17 cellular contexts compared by ENCODE assay signal in genomic region chr2:53131416-53131815, GRCh38.
A peak's percentile ranks its signal among the peaks of the same experiment; 100 is the strongest.
DNase-seq lines count a peak whose midpoint lies in the region; ATAC-seq lines count a peak whose summit lies in the region.
"Had no signal": no experiment of that assay in that cellular context is flagged by ENCODE, and none has a peak within 500 bp of the region (broad histone marks: within the 10 kb centered on the region; RNA-seq: fewer than 3 reads in every experiment).

No MANE protein-coding gene starts in this region.

- H3K4me1 ChIP-seq in ACC112 (ENCODE audit: control insufficient read depth, insufficient read depth, low read length, unreplicated experiment) (peaks cover 31% of the 10 kb centered on the region), adipocyte (ENCODE audit: control insufficient read depth, insufficient read depth, low read length) (peaks cover 16% of the 10 kb centered on the region)
- H3K4me1 ChIP-seq: tibial artery had no signal

- H3K9ac ChIP-seq in adipocyte (ENCODE audit: low read length): no peak overlapping the region
- H3K9ac ChIP-seq: KMS-11 had no signal

- H3K4me3 ChIP-seq in ACC112 (ENCODE audit: low read depth, low read length): peak overlapping the region; percentile 32; the same call in 1 of the 2 replicates
- no peak overlapping the region for H3K4me3 ChIP-seq in adipocyte (ENCODE audit: low read length)
- H3K4me3 ChIP-seq: A549, tibial artery had no signal

- H2AFZ ChIP-seq in ACC112 (ENCODE audit: low read length, unreplicated experiment): peak overlapping the region; percentile 88

- H3K27me3 ChIP-seq in ACC112 (ENCODE audit: insufficient read depth, low read length): no peaks in the 10 kb centered on the region
- H3K27me3 ChIP-seq in adipocyte (replicated peaks; ENCODE audit: control insufficient read depth, insufficient read depth, low read length): no peaks in the 10 kb centered on the region

- H3K36me3 ChIP-seq in ACC112 (ENCODE audit: insufficient read depth, low read length) (no peaks in the 10 kb centered on the region), adipocyte (ENCODE audit: control insufficient read depth, insufficient read depth, low read length, severe bottlenecking) (no peaks in the 10 kb centered on the region)
- H3K36me3 ChIP-seq: tibial artery had no signal

- ATAC-seq in HG03175 (IDR thresholded peaks at IDR 0.05; ENCODE audit: unreplicated experiment): no peak
- ATAC-seq in HG03565 (IDR thresholded peaks at IDR 0.05; ENCODE audit: unreplicated experiment): no peak
- ATAC-seq: A549, esophagus mucosa had no signal

- no peaks in the 10 kb centered on the region for H3K79me2 ChIP-seq in ACC112 (ENCODE audit: control insufficient read depth, insufficient read depth, low read length, unreplicated experiment)

- H3K27ac ChIP-seq in ACC112 (ENCODE audit: low read depth, low read length): peak overlapping the region; percentile 62
- H3K27ac ChIP-seq: A549, KMS-11, tibial artery, VCaP had no signal

- no peaks in the 10 kb centered on the region for H3K9me3 ChIP-seq in adipocyte (ENCODE audit: control insufficient read depth, low read length)
- H3K9me3 ChIP-seq: A549, tibial artery had no signal

- DNase-seq in HS-5 (ENCODE audit: low read depth) (peak; percentile 49), adipocyte (ENCODE audit: low read depth) (peak; percentile 29), glomerular visceral epithelial cell (ENCODE audit: extremely low spot score) (peak; percentile 57), NCI-H2107 treated with DMSO at 0.1 percent for 48 hours (lab: John Stamatoyannopoulos, UW; ENCODE audit: unreplicated experiment) (no peak), GF-D8 (lab: John Stamatoyannopoulos, UW) (no peak)
- DNase-seq: activated naive CD4-positive, alpha-beta T cell; COR-L47; NCI-H187 treated with DMSO at 0.1 percent for 48 hours; stimulated activated CD4-positive, alpha-beta T cell treated with anti-CD3 and anti-CD28 coated beads, Interleukin-15, amount 100 ng/mL, for 24 hours; tibial artery had no signal

Comparison
In these comparisons a context has a peak if more than half of its experiments do, and no peak if none do; other contexts are left out.
1. DNase-seq: peak in HS-5 (single experiment), adipocyte (single experiment) and glomerular visceral epithelial cell (single experiment); none in NCI-H2107 treated with DMSO at 0.1 percent for 48 hours (single experiment) and GF-D8 (single experiment).